1 cellular context compared by ENCODE assay signal in the genomic region with DNA sequence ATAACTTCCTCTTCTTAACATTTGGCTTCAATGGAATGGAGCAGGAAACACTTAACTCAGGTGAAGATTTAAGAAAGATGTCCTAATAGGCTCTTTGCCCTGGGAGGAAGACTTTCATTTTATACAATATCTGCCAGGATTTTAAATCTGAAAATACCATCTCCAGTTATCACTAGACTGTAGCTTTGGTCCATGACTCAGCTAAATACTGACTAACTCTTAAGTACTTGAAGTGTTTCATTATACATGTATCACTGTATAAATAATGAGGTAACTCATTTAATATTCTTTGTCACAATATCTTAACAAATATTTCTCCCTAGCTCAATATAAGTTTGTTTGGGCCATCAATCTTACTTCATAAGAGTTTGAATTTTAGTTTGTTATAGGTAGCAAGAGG.
TF ChIP-seq lines count a peak whose summit lies in the region.

No MANE protein-coding gene starts in this region.

TF ChIP-seq in HepG2, 621 proteins besides CTCF, POLR2A, EP300 and RAD21 (continued from another document):
- no peak for TF ChIP-seq ZNF792 (CRISPR knock-in tag; IDR thresholded peaks at IDR 0.05)
- TF ChIP-seq ZNF432 (CRISPR knock-in tag; IDR thresholded peaks at IDR 0.05; ENCODE audit: borderline replicate concordance): no peak
- TF ChIP-seq NFE2L2 (IDR thresholded peaks at IDR 0.05; ENCODE audit: low read length): peak; percentile 90
